ENCODE assay signal across 28 cellular contexts in genomic region chr3:161369531-161369930, GRCh38. TPM values are rescaled to one million over a fixed set of nuclear protein-coding genes. Genes with fewer than 3 reads are reported as not detected.
DNase-seq lines count a peak whose midpoint lies in the region; ATAC-seq, FAIRE-seq and TF ChIP-seq lines count a peak whose summit lies in the region.
"Had no signal": no experiment of that assay in that cellular context is flagged by ENCODE, and none has a peak within 500 bp of the region (broad histone marks: within the 10 kb centered on the region; RNA-seq: fewer than 3 reads in every experiment).

No MANE protein-coding gene starts in this region.

- H3K27me3 ChIP-seq in GM23338 (ENCODE audit: insufficient read depth) (peaks cover 9% of the 10 kb centered on the region; the same call in 1 of the 2 replicates), PC-3 (ENCODE audit: low read length) (no peaks in the 10 kb centered on the region), upper lobe of right lung (peaks cover 51% of the 10 kb centered on the region), pancreas (no peaks in the 10 kb centered on the region)

- no peaks in the 10 kb centered on the region for H3K9me3 Mint-ChIP-seq in GM23338
- H3K9me3 Mint-ChIP-seq in neural crest cell = no peaks in the 10 kb centered on the region
- H3K9me3 Mint-ChIP-seq: CD4-positive, alpha-beta memory T cell had no signal

- peaks cover 21% of the 10 kb centered on the region for H3K79me2 ChIP-seq in GM23338 (replicated peaks; ENCODE audit: insufficient read depth)
- H3K79me2 ChIP-seq in PC-3 (ENCODE audit: low read length) = peaks cover 75% of the 10 kb centered on the region

- H3K4me1 ChIP-seq in GM23338 (ENCODE audit: insufficient read depth) = peaks cover 57% of the 10 kb centered on the region
- H3K4me1 ChIP-seq in PC-3 (ENCODE audit: insufficient read depth, low read length) = peaks cover 25% of the 10 kb centered on the region
- peaks cover 18% of the 10 kb centered on the region for H3K4me1 ChIP-seq in upper lobe of right lung
- peaks cover 0 to 3% (median 0%) of the 10 kb centered on the region in 3 donors for H3K4me1 ChIP-seq in pancreas

- CTCF ChIA-PET in PC-3 (lab: Charles Lee) = no interaction called here

- no peaks in the 10 kb centered on the region for H3K9me2 ChIP-seq in GM23338 (ENCODE audit: insufficient read depth)
- H3K9me2 ChIP-seq in PC-3 (replicated peaks; ENCODE audit: low read length) = no peaks in the 10 kb centered on the region

- no TSS peak for BruUV-seq in PC-3 (replicated peaks; lab: Mats Ljungman, UMichigan)

- H3K27ac Mint-ChIP-seq in GM23338 (no peak overlapping the region), neural crest cell (ENCODE audit: unreplicated experiment) (no peak overlapping the region)
- H3K27ac Mint-ChIP-seq: CD4-positive, alpha-beta memory T cell had no signal

- intact Hi-C loops in PC-3 (cut with micrococcal nuclease) (no loop called here), upper lobe of right lung (cut with DNase I) (no loop called here), pancreas (cut with DNase I) (no loop called here)

- H3K27me3 Mint-ChIP-seq in GM23338 (ENCODE audit: insufficient read depth, low read depth, poor library complexity) (peaks cover 14% of the 10 kb centered on the region), neural crest cell (ENCODE audit: low read depth) (peaks cover 54% of the 10 kb centered on the region)

- H3K4me3 Mint-ChIP-seq in GM23338 = peak overlapping the region; percentile 42
- peak overlapping the region; percentile 39 for H3K4me3 Mint-ChIP-seq in neural crest cell
- H3K4me3 Mint-ChIP-seq: CD4-positive, alpha-beta memory T cell had no signal

- peak; percentile 5 for DNase-seq in GM23338 (ENCODE audit: low spot score)
- DNase-seq in PC-3 = peak; percentile 45
- DNase-seq in cerebellar cortex (ENCODE audit: low spot score) = peak; percentile 29
- DNase-seq in neural crest cell (ENCODE audit: low read depth, low spot score) = no peak
- no peak for DNase-seq in upper lobe of right lung
- DNase-seq in pancreas = no peak
- DNase-seq in activated naive CD4-positive, alpha-beta T cell treated with Interleukin-2 at 50 U/mL for 16 hours = no peak
- DNase-seq: C1 segment of cervical spinal cord; CD4-positive, alpha-beta memory T cell; COR-L47; GDM1; IMR-90; KG1; MG63; NCI-H1105 treated with DMSO at 0.1 percent for 48 hours; NCI-H146; NCI-H1930; NCI-H446; NCI-H524 treated with DMSO at 0.1 percent for 48 hours; NCI-H774; NK-92 treated with Interleukin-12 subunit alpha and Interleukin-12 subunit beta, amount 100 ng/mL, for 24 hours; Right ventricle myocardium superior; RPMI8226 had no signal

- peaks cover 59% of the 10 kb centered on the region for H3K4me1 Mint-ChIP-seq in GM23338
- peaks cover 12% of the 10 kb centered on the region for H3K4me1 Mint-ChIP-seq in neural crest cell

- no peaks in the 10 kb centered on the region for H3K9me3 ChIP-seq in PC-3 (ENCODE audit: low read length)
- H3K9me3 ChIP-seq in upper lobe of right lung = no peaks in the 10 kb centered on the region
- H3K9me3 ChIP-seq in pancreas = no peaks in the 10 kb centered on the region
- H3K9me3 ChIP-seq: MG63, SJSA1 had no signal

- POLR2A ChIA-PET in PC-3 (lab: Charles Lee; ENCODE audit: unreplicated experiment) = interaction anchor here (0.5 to 0.7 kb wide), 5 partner anchors 11 to 95 kb away, joined by 3 to 24 read pairs (median 5); no protein-coding TSS in a partner anchor

- peaks cover 12% of the 10 kb centered on the region for H3K36me3 Mint-ChIP-seq in GM23338 (ENCODE audit: low read depth)
- no peaks in the 10 kb centered on the region for H3K36me3 Mint-ChIP-seq in neural crest cell (ENCODE audit: low read depth)
- H3K36me3 Mint-ChIP-seq: CD4-positive, alpha-beta memory T cell had no signal

- peak overlapping the region; percentile 98; the same call in 1 of the 2 replicates for H3K9ac ChIP-seq in PC-3 (ENCODE audit: low read length)

- no peaks in the 10 kb centered on the region for H3K36me3 ChIP-seq in GM23338 (ENCODE audit: insufficient read depth)
- H3K36me3 ChIP-seq in PC-3 (ENCODE audit: low read depth, low read length) = no peaks in the 10 kb centered on the region
- no peaks in the 10 kb centered on the region for H3K36me3 ChIP-seq in upper lobe of right lung
- H3K36me3 ChIP-seq in pancreas = no peaks in the 10 kb centered on the region
- H3K36me3 ChIP-seq: MG63, SJSA1 had no signal

- no peak for TF ChIP-seq CTCF in GM23338 (conservative IDR thresholded peaks at IDR 0.05; ENCODE audit: low read depth in 2 of 2)
- no peak for TF ChIP-seq CTCF in PC-3 (conservative IDR thresholded peaks at IDR 0.05; ENCODE audit: low read depth, low read length)
- no peak for TF ChIP-seq CTCF in neural crest cell (conservative IDR thresholded peaks at IDR 0.05)
- no peak for TF ChIP-seq CTCF in upper lobe of right lung (IDR thresholded peaks at IDR 0.05)
- TF ChIP-seq CTCF in pancreas (IDR thresholded peaks at IDR 0.05) = no peak

- 47 to 75% methylated on average over 3 of the region's 3 CpGs for WGBS in pancreas, 2 donors

- H4K20me1 ChIP-seq in GM23338 (replicated peaks; ENCODE audit: insufficient read depth) = no peaks in the 10 kb centered on the region
- no peaks in the 10 kb centered on the region; the same call in 1 of the 2 replicates for H4K20me1 ChIP-seq in PC-3 (ENCODE audit: low read length)

- H3K27ac ChIP-seq in GM23338 (ENCODE audit: low read depth) (no peak overlapping the region), PC-3 (ENCODE audit: low read length) (peak overlapping the region; percentile 13; the same call in 1 of the 2 replicates), upper lobe of right lung (no peak overlapping the region), pancreas (no peak overlapping the region)
- H3K27ac ChIP-seq: SJSA1 had no signal

- H3K4me2 ChIP-seq in GM23338 (peak overlapping the region; percentile 74), PC-3 (ENCODE audit: low read length) (peak overlapping the region; percentile 84)

- no peak for FAIRE-seq in pancreas (lab: Jason Lieb, UNC)
- FAIRE-seq: GM12891, H54 had no signal

- H3K4me3 ChIP-seq in GM23338 (peak overlapping the region; percentile 53), PC-3 (ENCODE audit: low read length) (peak overlapping the region; percentile 76), upper lobe of right lung (no peak overlapping the region), pancreas (no peak overlapping the region)
- H3K4me3 ChIP-seq: MG63, SJSA1 had no signal

- H2AFZ ChIP-seq in GM23338 (no peak overlapping the region), PC-3 (ENCODE audit: low read length) (no peak overlapping the region)

- ATAC-seq in GM23338 (no peak), PC-3 (no peak), upper lobe of right lung (no peak), pancreas (no peak), HG02970 (IDR thresholded peaks at IDR 0.05; ENCODE audit: low FRiP score, unreplicated experiment) (no peak)

- H3F3A ChIP-seq in GM23338 (replicated peaks; ENCODE audit: low read depth) (peaks cover 17% of the 10 kb centered on the region), PC-3 (ENCODE audit: low read length, unreplicated experiment) (no peaks in the 10 kb centered on the region)

TF ChIP-seq in GM23338, 12 proteins besides CTCF, POLR2A, EP300 and RAD21 (continues in another document):
- TF ChIP-seq POLR2AphosphoS5 (IDR thresholded peaks at IDR 0.05; ENCODE audit: low read depth) (no peak), EZH2phosphoT487 (IDR thresholded peaks at IDR 0.05; ENCODE audit: unreplicated experiment) (no peak), STAT1 (IDR thresholded peaks at IDR 0.05; ENCODE audit: unreplicated experiment) (no peak)

RNA-seq across cellular contexts. Expression of gene SPTSSB, which starts 1.8 kb away (rescaled TPM):
- 33.0 and 33.5 TPM in 2 replicates for total RNA-seq in GM23338 (2014; rRNA removed; shearing (Covaris generic))
- polyA plus RNA-seq in GM23338 (2016; fragmentation: Nextera tagmentation; extraction: Ambion mirVana) = 20.8 and 23.5 TPM in 2 replicates
- 78.0 and 144 TPM in 2 replicates for total RNA-seq in PC-3 (2014; rRNA removed)
- total RNA-seq in neural crest cell = 0.20 and 0.42 TPM in 2 replicates
- total RNA-seq in upper lobe of right lung = not detected
- 1 to 10 TPM in 3 of 6 donors, under 1 TPM in 3; 0.23 to 6.6 (median 1.2) TPM for total RNA-seq in pancreas
- polyA plus RNA-seq in pancreas = 1 to 10 TPM; 1.2 to 8.0 TPM
- total RNA-seq: A673; CD4-positive, alpha-beta memory T cell; IMR-90; Right ventricle myocardium superior; SJSA1 had no signal
- polyA plus RNA-seq: IMR-90 had no signal

Comparison
In these comparisons a context has a peak if more than half of its experiments do, and no peak if none do; other contexts are left out.
1. DNase-seq: peak in GM23338 (single experiment), PC-3 (single experiment) and cerebellar cortex (single experiment); none in neural crest cell (single experiment), upper lobe of right lung (single experiment), pancreas (0 of 6) and activated naive CD4-positive, alpha-beta T cell treated with Interleukin-2 at 50 U/mL for 16 hours (single experiment).
2. H3K4me3 ChIP-seq: peak in GM23338 (single experiment) and PC-3 (single experiment); none in upper lobe of right lung (single experiment) and pancreas (0 of 4).